8 cellular contexts compared by ENCODE assay signal in the genomic region with DNA sequence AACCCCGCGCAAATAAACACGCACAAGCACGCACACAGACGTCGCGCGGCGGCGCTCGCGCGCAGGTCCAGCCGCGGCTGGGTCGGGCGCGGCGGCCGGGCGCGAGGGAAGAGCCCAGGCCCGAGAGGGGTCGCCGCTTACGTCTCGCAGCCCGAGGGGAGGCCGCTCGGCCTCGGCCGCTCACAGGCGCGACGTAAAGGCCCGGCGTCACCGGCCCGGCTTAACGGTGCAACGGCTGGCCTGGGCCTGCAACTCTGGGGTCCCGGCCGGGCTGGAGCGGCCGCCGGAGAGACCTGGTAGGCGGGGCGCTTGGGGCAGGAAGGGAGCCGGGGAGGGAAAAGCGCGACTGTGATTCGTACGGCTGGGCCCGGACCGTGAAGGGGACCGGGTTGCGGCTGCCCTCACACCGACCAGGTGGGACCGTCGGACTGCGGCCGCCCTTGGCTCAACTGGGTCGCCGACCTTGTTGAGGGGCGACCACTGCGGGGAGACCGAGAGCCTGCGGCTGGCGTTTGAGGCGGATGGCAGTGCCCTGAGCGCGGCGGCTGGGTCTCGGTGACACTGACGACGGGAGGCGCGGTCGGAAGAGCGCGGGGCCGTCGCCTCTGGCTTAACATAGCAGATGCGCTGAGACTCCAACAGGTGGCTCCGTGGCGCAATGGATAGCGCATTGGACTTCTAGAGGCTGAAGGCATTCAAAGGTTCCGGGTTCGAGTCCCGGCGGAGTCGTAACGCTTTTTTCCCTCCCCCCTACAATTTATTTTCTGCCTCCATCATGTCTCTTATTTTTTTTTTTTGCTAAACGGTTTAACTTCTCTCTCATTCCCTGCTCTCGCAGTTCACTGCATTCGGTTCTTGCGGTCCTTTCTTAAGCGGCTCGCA. TPM values are rescaled to one million over a fixed set of nuclear protein-coding genes. Genes with fewer than 3 reads are reported as not detected.
DNase-seq lines count a peak whose midpoint lies in the region; ATAC-seq and TF ChIP-seq lines count a peak whose summit lies in the region.

No MANE protein-coding gene starts in this region.

- peak; percentile 71 for ATAC-seq in GM19035 (IDR thresholded peaks at IDR 0.05; ENCODE audit: unreplicated experiment)
- ATAC-seq in HG03354 (IDR thresholded peaks at IDR 0.05; ENCODE audit: poor library complexity, severe bottlenecking, unreplicated experiment) = peak; percentile 76

- DNase-seq in AG20443 (ENCODE audit: low spot score) = peak; percentile 77
- peak; percentile 82 for DNase-seq in NCI-H345 treated with DMSO at 0.1 percent for 48 hours (lab: John Stamatoyannopoulos, UW; ENCODE audit: unreplicated experiment)
- DNase-seq in activated CD4-positive, CD25-positive, alpha-beta regulatory T cell treated with anti-CD3 and anti-CD28 coated beads, Interleukin-2, amount 50 U/mL, for 72 hours = peak; percentile 93
- DNase-seq in cerebellum (ENCODE audit: low spot score) = peak; percentile 69
- no peak for DNase-seq in kidney epithelial cell (ENCODE audit: low read depth)
- peak; percentile 87 for DNase-seq in stimulated activated CD4-positive, alpha-beta T cell treated with anti-CD3 and anti-CD28 coated beads, Interleukin-15, amount 100 ng/mL, for 24 hours

- no peaks in the 10 kb centered on the region for H3K27me3 ChIP-seq in kidney epithelial cell (ENCODE audit: control insufficient read depth, insufficient read depth, low read length)

- no peak for TF ChIP-seq CTCF in kidney epithelial cell (IDR thresholded peaks at IDR 0.05; ENCODE audit: insufficient read depth, low read length, poor library complexity, severe bottlenecking)

- no peaks in the 10 kb centered on the region for H3K36me3 ChIP-seq in kidney epithelial cell (ENCODE audit: control insufficient read depth, insufficient read depth, low read length)

- H3K4me3 ChIP-seq in kidney epithelial cell (ENCODE audit: low read depth, low read length) = peak overlapping the region; percentile 88

RNA-seq across cellular contexts. Expression of a gene that starts 31.8 kb away (rescaled TPM):
- total RNA-seq in cerebellum (15.8 TPM), kidney epithelial cell (46.5 and 48.2 TPM in 2 replicates)
